ENCODE assay signal across 15 cellular contexts in genomic region chr10:14526326-14526725, GRCh38.
"Had no signal": no experiment of that assay in that cellular context is flagged by ENCODE, and none has a peak within 500 bp of the region (broad histone marks: within the 10 kb centered on the region; RNA-seq: fewer than 3 reads in every experiment).

No MANE protein-coding gene starts in this region.

- H3K27me3 ChIP-seq: brain microvascular endothelial cell, transverse colon had no signal

- H3K4me3 Mint-ChIP-seq: activated naive CD8-positive, alpha-beta T cell treated with anti-CD3 and anti-CD28 coated beads for 36 hours; mesothelial cell of epicardium; stimulated activated effector memory CD8-positive, alpha-beta T cell treated with anti-CD3 and anti-CD28 coated beads, Interleukin-12 subunit alpha, Interleukin-12 subunit beta, amount 100 ng/mL, for 72 hours; T-helper 2 cell treated with Interferon-gamma antibody and Interleukin-4, amounts not matched to agents 5 μg/mL and 100 μg/mL, for 36 hours had no signal

- H3K9me3 Mint-ChIP-seq: mesothelial cell of epicardium; stimulated activated effector memory CD8-positive, alpha-beta T cell treated with anti-CD3 and anti-CD28 coated beads, Interleukin-12 subunit alpha, Interleukin-12 subunit beta, amount 100 ng/mL, for 72 hours; T-helper 2 cell treated with Interferon-gamma antibody and Interleukin-4, amounts not matched to agents 5 μg/mL and 100 μg/mL, for 36 hours had no signal

- H3K9me3 ChIP-seq: transverse colon had no signal

- ATAC-seq: left colon; stimulated activated effector memory CD8-positive, alpha-beta T cell treated with anti-CD3 and anti-CD28 coated beads, Interleukin-12 subunit alpha, Interleukin-12 subunit beta, amount 100 ng/mL, for 72 hours had no signal

- H3K4me3 ChIP-seq: lung, transverse colon had no signal

- H3K27me3 Mint-ChIP-seq: activated naive CD8-positive, alpha-beta T cell treated with anti-CD3 and anti-CD28 coated beads for 36 hours had no signal

- H3K27ac ChIP-seq: brain microvascular endothelial cell had no signal

- H3K27ac Mint-ChIP-seq: mesothelial cell of epicardium; stimulated activated effector memory CD8-positive, alpha-beta T cell treated with anti-CD3 and anti-CD28 coated beads, Interleukin-12 subunit alpha, Interleukin-12 subunit beta, amount 100 ng/mL, for 72 hours; T-helper 2 cell treated with Interferon-gamma antibody and Interleukin-4, amounts not matched to agents 5 μg/mL and 100 μg/mL, for 36 hours had no signal

- DNase-seq: activated CD4-positive, alpha-beta T cell treated with anti-CD3 and anti-CD28 coated beads, Interleukin-2, amount 50 U/mL, for 48 hours; activated CD8-positive, alpha-beta memory T cell treated with anti-CD3 and anti-CD28 coated beads, Interleukin-2, amount 50 U/mL, for 4 hours; activated naive CD8-positive, alpha-beta T cell treated with anti-CD3 and anti-CD28 coated beads for 36 hours; brain microvascular endothelial cell; cortex of kidney; effector CD8-positive, alpha-beta T cell; head of caudate nucleus; left colon; posterior cingulate gyrus; SIG-M5; transverse colon had no signal
